1 cellular context compared by ENCODE assay signal in the genomic region with DNA sequence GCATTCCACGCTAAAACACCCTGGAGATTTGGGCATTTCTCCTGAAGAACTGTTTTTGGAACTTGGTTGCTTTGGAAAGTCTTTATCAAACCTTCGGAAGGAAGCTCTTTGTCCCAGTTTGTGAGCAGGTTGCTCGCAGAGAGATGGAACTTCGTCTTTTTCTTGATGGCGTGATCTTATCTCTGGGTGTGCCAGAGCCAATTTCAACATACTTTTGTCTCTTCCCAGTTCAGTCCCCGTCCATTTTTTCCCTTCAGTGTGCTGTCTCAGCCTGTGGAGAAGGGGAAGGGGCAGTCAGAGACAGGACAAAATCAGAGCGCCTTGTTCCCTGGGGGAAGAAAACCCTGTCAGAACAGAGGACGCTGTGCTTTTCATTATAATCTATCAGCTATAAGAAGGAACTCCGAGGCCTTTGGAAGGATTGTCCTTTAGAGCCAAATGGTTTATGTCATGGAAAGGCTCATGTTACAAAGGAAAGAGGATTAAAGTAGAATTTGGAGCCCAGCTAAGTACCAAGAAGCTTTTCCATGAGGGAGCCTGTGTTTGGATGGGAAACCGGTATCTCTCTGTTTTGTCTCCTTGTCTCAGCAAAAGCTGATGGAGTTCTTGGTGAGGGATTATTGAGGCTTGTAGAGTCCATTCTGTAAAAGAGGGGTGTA.
TF ChIP-seq lines count a peak whose summit lies in the region.

No MANE protein-coding gene starts in this region.

TF ChIP-seq in HEK293, 187 proteins besides CTCF, POLR2A, EP300 and RAD21:
- TF ChIP-seq ZNF311 (tag by site-specific recombination; IDR thresholded peaks at IDR 0.05; ENCODE audit: borderline replicate concordance), result no peak
- TF ChIP-seq ZBTB17 (tag by site-specific recombination; IDR thresholded peaks at IDR 0.05), result peak; percentile 63
- TF ChIP-seq ZNF174 (tag by site-specific recombination; IDR thresholded peaks at IDR 0.05), result no peak
- no peak for TF ChIP-seq ZNF518A (tag by site-specific recombination; conservative IDR thresholded peaks at IDR 0.05; ENCODE audit: low read depth)
- TF ChIP-seq MYNN (tag by site-specific recombination; IDR thresholded peaks at IDR 0.05; ENCODE audit: borderline replicate concordance), result no peak
- TF ChIP-seq ZNF664 (tag by site-specific recombination; IDR thresholded peaks at IDR 0.05), result no peak
